35 cellular contexts compared by ENCODE assay signal in genomic region chr2:149871091-149871885, GRCh38.
"Had no signal": no experiment of that assay in that cellular context is flagged by ENCODE, and none has a peak within 500 bp of the region (broad histone marks: within the 10 kb centered on the region; RNA-seq: fewer than 3 reads in every experiment).

No MANE protein-coding gene starts in this region.

- H3K4me1 ChIP-seq: ascending aorta, body of pancreas, breast epithelium had no signal

- ATAC-seq: activated naive CD8-positive, alpha-beta T cell treated with anti-CD3 and anti-CD28 coated beads, Interleukin-2, amount 50 U/mL, for 24 hours; activated T-cell treated with anti-CD3 and anti-CD28 coated beads, Interleukin-2, amount 50 U/mL, for 4 hours; body of pancreas had no signal

- H3K4me1 Mint-ChIP-seq: activated B cell treated with CpG ODN at 0.5 μM for 24 hours; activated naive CD4-positive, alpha-beta T cell treated with anti-CD3 and anti-CD28 coated beads, Interleukin-2, amount 10 ng/mL, durations not matched to agents 7 days and 5 days; activated naive CD8-positive, alpha-beta T cell treated with anti-CD3 and anti-CD28 coated beads, Interleukin-2, amount 50 U/mL, for 24 hours had no signal

- H3K27me3 ChIP-seq: ascending aorta, body of pancreas, breast epithelium had no signal

- H3K9me3 ChIP-seq: ascending aorta, body of pancreas had no signal

- H3K4me3 ChIP-seq: ascending aorta, body of pancreas, breast epithelium had no signal

- H3K27ac ChIP-seq: ascending aorta, body of pancreas, KMS-11, VCaP had no signal

- H3K36me3 Mint-ChIP-seq: activated CD4-positive, alpha-beta memory T cell treated with anti-CD3 and anti-CD28 coated beads for 36 hours; activated naive CD4-positive, alpha-beta T cell treated with anti-CD3 and anti-CD28 coated beads, Interleukin-2, amount 10 ng/mL, durations not matched to agents 7 days and 5 days; activated naive CD8-positive, alpha-beta T cell had no signal

- H3K27ac Mint-ChIP-seq: activated B cell treated with CpG ODN at 0.5 μM for 24 hours; activated CD4-positive, alpha-beta memory T cell treated with anti-CD3 and anti-CD28 coated beads for 36 hours; activated naive CD4-positive, alpha-beta T cell treated with anti-CD3 and anti-CD28 coated beads, Interleukin-2, amount 10 ng/mL, durations not matched to agents 7 days and 5 days; activated naive CD8-positive, alpha-beta T cell; activated naive CD8-positive, alpha-beta T cell treated with anti-CD3 and anti-CD28 coated beads, Interleukin-2, amount 50 U/mL, for 24 hours had no signal

- H3K27me3 Mint-ChIP-seq: activated B cell treated with CpG ODN at 0.5 μM for 24 hours; activated CD4-positive, alpha-beta memory T cell treated with anti-CD3 and anti-CD28 coated beads for 36 hours; activated naive CD4-positive, alpha-beta T cell treated with anti-CD3 and anti-CD28 coated beads, Interleukin-2, amount 10 ng/mL, durations not matched to agents 7 days and 5 days; activated naive CD8-positive, alpha-beta T cell; activated naive CD8-positive, alpha-beta T cell treated with anti-CD3 and anti-CD28 coated beads, Interleukin-2, amount 50 U/mL, for 24 hours had no signal

- H3K36me3 ChIP-seq: ascending aorta, breast epithelium had no signal

- DNase-seq: activated B cell treated with CpG ODN at 0.5 μM for 24 hours; activated CD4-positive, alpha-beta memory T cell treated with anti-CD3 and anti-CD28 coated beads for 36 hours; activated CD4-positive, alpha-beta T cell treated with anti-CD3 and anti-CD28 coated beads for 4 hours; activated CD4-positive, alpha-beta T cell treated with anti-CD3 and anti-CD28 coated beads, Interleukin-2, amount 50 U/mL, for 1 hour; activated CD4-positive, CD25-positive, alpha-beta regulatory T cell treated with anti-CD3 and anti-CD28 coated beads, Interleukin-2, amount 50 U/mL, for 72 hours; activated CD8-positive, alpha-beta memory T cell treated with anti-CD3 and anti-CD28 coated beads, Interleukin-2, amount 50 U/mL, for 4 hours; activated effector memory CD4-positive, alpha-beta T cell treated with Interleukin-2 at 50 U/mL for 16 hours; activated naive CD4-positive, alpha-beta T cell treated with anti-CD3 and anti-CD28 coated beads, Interleukin-2, amount 10 ng/mL, durations not matched to agents 7 days and 5 days; activated naive CD8-positive, alpha-beta T cell treated with anti-CD3 and anti-CD28 coated beads, Interleukin-2, amount 50 U/mL, for 24 hours; activated T-cell treated with anti-CD3 and anti-CD28 coated beads for 4 hours; activated T-cell treated with anti-CD3 and anti-CD28 coated beads, Interleukin-2, amount 50 U/mL, for 4 hours; amniotic stem cell; body of pancreas; MM.1S; MV-4-11; NCI-H1092; NCI-H1436 treated with DMSO at 0.1 percent for 48 hours; NCI-H187; NCI-H2029 treated with DMSO at 0.1 percent for 48 hours; NCI-H2107; NCI-H2171; NCI-H510A; NCI-H526; NCI-H748 treated with DMSO at 0.1 percent for 48 hours; NK-92 treated with Interleukin-12 subunit alpha and Interleukin-12 subunit beta, amount 100 ng/mL, for 24 hours; Right ventricle myocardium superior; SW 1271; T-helper 1 cell; T-helper 2 cell; T-helper 9 cell had no signal

- H3K4me3 Mint-ChIP-seq: activated B cell treated with CpG ODN at 0.5 μM for 24 hours; activated CD4-positive, alpha-beta memory T cell treated with anti-CD3 and anti-CD28 coated beads for 36 hours; activated naive CD4-positive, alpha-beta T cell treated with anti-CD3 and anti-CD28 coated beads, Interleukin-2, amount 10 ng/mL, durations not matched to agents 7 days and 5 days; activated naive CD8-positive, alpha-beta T cell; activated naive CD8-positive, alpha-beta T cell treated with anti-CD3 and anti-CD28 coated beads, Interleukin-2, amount 50 U/mL, for 24 hours; activated T-cell treated with anti-CD3 and anti-CD28 coated beads, Interleukin-2, amount 50 U/mL, for 4 hours had no signal

- H3K9ac ChIP-seq: KMS-11 had no signal
